8 cellular contexts compared by ENCODE assay signal in the genomic region with DNA sequence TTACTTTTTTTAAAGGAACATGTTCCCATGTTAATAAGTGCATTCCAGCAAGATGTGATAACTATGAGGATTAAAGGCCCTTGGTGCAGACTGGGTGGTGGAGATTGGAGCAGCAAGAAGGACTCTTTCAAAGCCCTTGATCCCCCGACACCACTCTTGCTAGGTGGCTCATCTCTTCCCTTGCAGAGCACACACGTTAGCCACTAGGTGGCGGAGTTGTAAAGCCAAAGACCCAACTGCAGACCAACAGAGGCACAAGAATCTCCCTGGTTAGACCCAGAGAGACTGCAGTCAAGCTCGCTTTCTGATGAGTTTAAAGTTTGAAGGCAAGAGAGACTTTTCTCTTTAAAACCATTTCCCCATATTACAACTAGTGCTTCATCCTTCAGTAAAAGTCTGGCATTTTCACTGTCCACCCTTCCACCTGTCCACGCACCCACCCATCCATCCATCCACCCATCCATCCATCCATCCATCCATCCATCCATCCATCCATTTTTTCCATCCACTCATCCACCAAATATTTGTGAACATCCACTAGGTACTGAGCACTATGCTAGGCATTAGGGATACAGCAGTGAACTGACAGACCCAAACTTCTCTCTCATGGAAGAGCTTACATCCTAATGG.
A peak's percentile ranks its signal among the peaks of the same experiment; 100 is the strongest.
DNase-seq lines count a peak whose midpoint lies in the region; ATAC-seq and TF ChIP-seq lines count a peak whose summit lies in the region.

No MANE protein-coding gene starts in this region.

- H3K27ac Mint-ChIP-seq in natural killer cell: no peak overlapping the region

- no peaks in the 10 kb centered on the region for H3K9me3 Mint-ChIP-seq in natural killer cell

- no peaks in the 10 kb centered on the region for H3K27me3 ChIP-seq in AG04450 (ENCODE audit: control insufficient read depth, insufficient read depth, low read length)

- ATAC-seq in GM18511 (IDR thresholded peaks at IDR 0.05; ENCODE audit: unreplicated experiment) (peak; percentile 85), HG03571 (IDR thresholded peaks at IDR 0.05; ENCODE audit: unreplicated experiment) (peak; percentile 66), esophagus mucosa (peak; percentile 72), natural killer cell (peak in 2 of 3 donors; percentile 55 to 71)

- H3K9me3 ChIP-seq in AG04450 (ENCODE audit: control insufficient read depth, insufficient read depth, low read length): no peaks in the 10 kb centered on the region

- no peaks in the 10 kb centered on the region for H3K27me3 Mint-ChIP-seq in natural killer cell (ENCODE audit: low read depth in 2 of 2)

- intact Hi-C loops in natural killer cell (cut with micrococcal nuclease): loop anchor here (5.0 kb wide), 1 partner anchor 751 kb away; no protein-coding TSS in a partner anchor

- POLR2A ChIA-PET in AG04450 (lab: Yijun Ruan, JAX): no interaction called here

- DNase-seq in AG04450 (ENCODE audit: low read depth, low spot score) (peak; percentile 67), NCI-H82 treated with DMSO at 0.1 percent for 48 hours (lab: John Stamatoyannopoulos, UW; ENCODE audit: unreplicated experiment) (peak; percentile 24), natural killer cell (no peak), stromal cell of bone marrow (ENCODE audit: low read depth) (peak; percentile 61)
- DNase-seq in activated CD8-positive, alpha-beta memory T cell treated with anti-CD3 and anti-CD28 coated beads, Interleukin-2, amount 50 U/mL, for 48 hours: peak; percentile 65

- H3K36me3 Mint-ChIP-seq in natural killer cell: no peaks in the 10 kb centered on the region

- no peak overlapping the region for H3K4me3 Mint-ChIP-seq in natural killer cell

- CTCF ChIA-PET in AG04450 (lab: Charles Lee): interaction anchor here (0.5 to 6.0 kb wide), 13 partner anchors 20 to 529 kb away, joined by 3 to 51 read pairs (median 7); a partner anchor contains a TSS

- no peaks in the 10 kb centered on the region for H3K4me1 Mint-ChIP-seq in natural killer cell

- no peak overlapping the region for H3K27ac ChIP-seq in AG04450 (ENCODE audit: low read depth, low read length)

- TF ChIP-seq CTCF in AG04450 (IDR thresholded peaks at IDR 0.05; ENCODE audit: low read depth, low read length) (peak; percentile 93), natural killer cell (IDR thresholded peaks at IDR 0.05) (peak; percentile 51)

- no peak overlapping the region for H3K4me3 ChIP-seq in AG04450 (ENCODE audit: low read depth, low read length)
